17 cellular contexts compared by ENCODE assay signal in genomic region chr11:11246166-11246565, GRCh38.
"Had no signal": no experiment of that assay in that cellular context is flagged by ENCODE, and none has a peak within 500 bp of the region (broad histone marks: within the 10 kb centered on the region; RNA-seq: fewer than 3 reads in every experiment).

No MANE protein-coding gene starts in this region.

- H3K36me3 ChIP-seq: right lobe of liver, thoracic aorta, upper lobe of left lung, WERI-Rb-1 had no signal

- H3K4me3 ChIP-seq: right lobe of liver, skin epidermis, thoracic aorta, upper lobe of left lung had no signal

- H3K27me3 ChIP-seq: right lobe of liver, upper lobe of left lung had no signal

- DNase-seq: activated CD4-positive, CD25-positive, alpha-beta regulatory T cell treated with anti-CD3 and anti-CD28 coated beads, Interleukin-2, amount 50 U/mL, for 72 hours; activated naive CD4-positive, alpha-beta T cell treated with Interleukin-2 at 50 U/mL for 16 hours; activated naive CD8-positive, alpha-beta T cell treated with anti-CD3 and anti-CD28 coated beads, Interleukin-2, amount 50 U/mL, for 24 hours; activated T-cell treated with anti-CD3 and anti-CD28 coated beads, Interleukin-2, amount 50 U/mL, for 1 hour; cortex of kidney; foreskin fibroblast; left colon; mesenchymal stem cell; occipital lobe; right lobe of liver; stimulated activated CD4-positive, alpha-beta T cell treated with anti-CD3 and anti-CD28 coated beads, Interleukin-1b, Interleukin-23, amount 100 ng/mL, for 48 hours; upper lobe of left lung; WERI-Rb-1 had no signal

- H3K27ac ChIP-seq: right lobe of liver, skin epidermis, thoracic aorta, upper lobe of left lung, WERI-Rb-1 had no signal

- H3K4me1 ChIP-seq: right lobe of liver had no signal

- H3K9me3 ChIP-seq: right lobe of liver, thoracic aorta, upper lobe of left lung had no signal

- H3K4me3 Mint-ChIP-seq: activated naive CD8-positive, alpha-beta T cell treated with anti-CD3 and anti-CD28 coated beads, Interleukin-2, amount 50 U/mL, for 24 hours; T-helper 2 cell treated with Interferon-gamma antibody and Interleukin-4, amounts not matched to agents 5 μg/mL and 100 μg/mL, for 36 hours had no signal

- ATAC-seq: activated naive CD8-positive, alpha-beta T cell treated with anti-CD3 and anti-CD28 coated beads, Interleukin-2, amount 50 U/mL, for 24 hours; left colon; right lobe of liver had no signal

- H3K27ac Mint-ChIP-seq: activated naive CD8-positive, alpha-beta T cell treated with anti-CD3 and anti-CD28 coated beads, Interleukin-2, amount 50 U/mL, for 24 hours; activated T-helper 2 cell treated with anti-CD3 and anti-CD28 coated beads, Interferon-gamma antibody, Interleukin-2, Interleukin-4, amounts not matched to agents 10 μg/mL and 5 μg/mL and 100 μg/mL, durations not matched to agents 14 hours and 24 hours and 36 hours; T-helper 2 cell treated with Interferon-gamma antibody and Interleukin-4, amounts not matched to agents 5 μg/mL and 100 μg/mL, for 36 hours had no signal
